In the genomic region with DNA sequence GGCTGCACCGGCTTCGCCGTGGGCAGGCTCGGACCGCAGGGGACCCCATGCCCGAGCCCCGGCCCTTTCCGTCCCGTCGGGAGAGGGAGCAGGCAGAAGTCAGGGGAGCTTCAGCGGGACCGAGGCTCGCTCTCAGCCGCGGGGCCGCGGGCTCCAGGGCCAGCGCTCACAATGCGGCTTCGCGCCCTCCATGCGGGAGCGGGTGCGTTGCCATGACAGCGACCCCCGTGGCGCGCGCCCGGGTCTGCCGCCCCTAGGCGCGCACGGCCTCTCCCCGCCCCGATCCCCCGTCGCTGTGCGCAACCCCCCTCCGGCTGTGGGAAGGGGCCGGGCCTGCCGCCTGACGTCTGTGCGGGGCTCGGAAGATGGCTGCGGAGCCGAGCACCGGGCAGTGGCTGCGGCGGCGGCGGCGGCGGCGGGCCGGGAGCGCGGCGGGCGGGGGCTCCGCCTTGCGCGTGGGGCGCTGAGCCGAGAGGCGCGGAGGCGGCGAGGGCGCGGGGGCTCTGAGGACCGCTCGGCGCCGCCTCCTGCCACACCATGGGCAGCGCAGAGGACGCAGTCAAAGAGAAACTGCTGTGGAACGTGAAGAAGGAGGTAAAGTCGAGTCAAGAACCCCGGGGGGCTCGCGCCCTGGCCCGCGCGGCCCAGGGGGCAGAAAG, we compare ENCODE assay signal across 8 cellular contexts. TPM values are rescaled to one million over a fixed set of nuclear protein-coding genes. Genes with fewer than 3 reads are reported as not detected.
DNase-seq lines count a peak whose midpoint lies in the region; ATAC-seq and TF ChIP-seq lines count a peak whose summit lies in the region.

A gene with protein sequence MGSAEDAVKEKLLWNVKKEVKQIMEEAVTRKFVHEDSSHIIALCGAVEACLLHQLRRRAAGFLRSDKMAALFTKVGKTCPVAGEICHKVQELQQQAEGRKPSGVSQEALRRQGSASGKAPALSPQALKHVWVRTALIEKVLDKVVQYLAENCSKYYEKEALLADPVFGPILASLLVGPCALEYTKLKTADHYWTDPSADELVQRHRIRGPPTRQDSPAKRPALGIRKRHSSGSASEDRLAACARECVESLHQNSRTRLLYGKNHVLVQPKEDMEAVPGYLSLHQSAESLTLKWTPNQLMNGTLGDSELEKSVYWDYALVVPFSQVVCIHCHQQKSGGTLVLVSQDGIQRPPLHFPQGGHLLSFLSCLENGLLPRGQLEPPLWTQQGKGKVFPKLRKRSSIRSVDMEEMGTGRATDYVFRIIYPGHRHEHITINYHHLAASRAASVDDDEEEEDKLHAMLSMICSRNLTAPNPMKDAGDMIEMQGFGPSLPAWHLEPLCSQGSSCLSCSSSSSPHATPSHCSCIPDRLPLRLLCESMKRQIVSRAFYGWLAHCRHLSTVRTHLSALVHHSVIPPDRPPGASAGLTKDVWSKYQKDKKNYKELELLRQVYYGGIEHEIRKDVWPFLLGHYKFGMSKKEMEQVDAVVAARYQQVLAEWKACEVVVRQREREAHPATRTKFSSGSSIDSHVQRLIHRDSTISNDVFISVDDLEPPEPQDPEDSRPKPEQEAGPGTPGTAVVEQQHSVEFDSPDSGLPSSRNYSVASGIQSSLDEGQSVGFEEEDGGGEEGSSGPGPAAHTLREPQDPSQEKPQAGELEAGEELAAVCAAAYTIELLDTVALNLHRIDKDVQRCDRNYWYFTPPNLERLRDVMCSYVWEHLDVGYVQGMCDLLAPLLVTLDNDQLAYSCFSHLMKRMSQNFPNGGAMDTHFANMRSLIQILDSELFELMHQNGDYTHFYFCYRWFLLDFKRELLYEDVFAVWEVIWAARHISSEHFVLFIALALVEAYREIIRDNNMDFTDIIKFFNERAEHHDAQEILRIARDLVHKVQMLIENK (plus strand): TSS at position 350 of the 659 bp plus-strand sequence. CDS start 188 bp downstream, at position 538.

- peaks cover 16% of the 10 kb centered on the region for H3K4me1 ChIP-seq in CD8-positive, alpha-beta T cell (ENCODE audit: insufficient read depth, low read length)
- H3K4me1 ChIP-seq in GM23338 (ENCODE audit: insufficient read depth) (peaks cover 20% of the 10 kb centered on the region), lung (ENCODE audit: control insufficient read depth in 2 of 2, insufficient read depth in 2 of 2, low read length in 2 of 2) (peaks cover 3 to 7% of the 10 kb centered on the region in 2 donors)

- POLR2A ChIA-PET in CD8-positive, alpha-beta T cell (lab: Charles Lee) = interaction anchor here (0.7 to 2.0 kb wide), 7 partner anchors 10 to 65 kb away, joined by 3 to 11 read pairs (median 6); partner anchors contain the start of genes SMG6 and SRR
- POLR2A ChIA-PET in activated CD8-positive, alpha-beta T cell treated with anti-CD3 and anti-CD28 coated beads, Interleukin-2, amount 10 ng/mL, durations not matched to agents 7 days and 5 days (lab: Charles Lee) = interaction anchor here (0.8 to 2.0 kb wide), 11 partner anchors 9 to 508 kb away, joined by 3 to 10 read pairs (median 5); partner anchors contain the start of genes HIC1, RPA1 and SMYD4

- CTCF ChIA-PET in CD8-positive, alpha-beta T cell (lab: Charles Lee) = interaction anchor here (1.3 to 4.4 kb wide), 5 partner anchors 16 to 284 kb away, joined by 4 to 29 read pairs (median 6); no protein-coding TSS in a partner anchor
- CTCF ChIA-PET in activated CD8-positive, alpha-beta T cell treated with anti-CD3 and anti-CD28 coated beads, Interleukin-2, amount 10 ng/mL, durations not matched to agents 7 days and 5 days (lab: Charles Lee) = interaction anchor here (1.1 to 5.0 kb wide), 10 partner anchors 11 to 616 kb away, joined by 3 to 36 read pairs (median 6); partner anchors contain the start of gene HIC1

- H3K27ac Mint-ChIP-seq in CD8-positive, alpha-beta T cell = peak within 1 kb of the TSS; percentile 95
- peak within 1 kb of the TSS; percentile 99 for H3K27ac Mint-ChIP-seq in GM23338
- peak within 1 kb of the TSS; percentile 96 for H3K27ac Mint-ChIP-seq in activated CD8-positive, alpha-beta T cell treated with anti-CD3 and anti-CD28 coated beads, Interleukin-2, amount 10 ng/mL, durations not matched to agents 7 days and 5 days

- peak; percentile 70 for ATAC-seq in CD8-positive, alpha-beta T cell
- ATAC-seq in GM23338 (peak; percentile 39), lung (ENCODE audit: insufficient read depth, low FRiP score) (peak; percentile 42)
- ATAC-seq in activated CD8-positive, alpha-beta T cell treated with anti-CD3 and anti-CD28 coated beads, Interleukin-2, amount 10 ng/mL, durations not matched to agents 7 days and 5 days = peak; percentile 50

- peaks cover 26% of the 10 kb centered on the region for H4K20me1 ChIP-seq in GM23338 (replicated peaks; ENCODE audit: insufficient read depth)

- H3K4me1 Mint-ChIP-seq in CD8-positive, alpha-beta T cell (ENCODE audit: low read depth) = peaks cover 35% of the 10 kb centered on the region
- peaks cover 5% of the 10 kb centered on the region for H3K4me1 Mint-ChIP-seq in GM23338
- H3K4me1 Mint-ChIP-seq in activated CD8-positive, alpha-beta T cell treated with anti-CD3 and anti-CD28 coated beads, Interleukin-2, amount 10 ng/mL, durations not matched to agents 7 days and 5 days (ENCODE audit: low read depth) = peaks cover 12% of the 10 kb centered on the region

- 0% methylated on average over 52 to 85 of the region's 85 CpGs for WGBS in lung, 2 donors

- peaks cover 27% of the 10 kb centered on the region for H3K36me3 Mint-ChIP-seq in CD8-positive, alpha-beta T cell
- peaks cover 6% of the 10 kb centered on the region; the same call in 1 of the 3 replicates for H3K36me3 Mint-ChIP-seq in GM23338 (ENCODE audit: low read depth)
- peaks cover 19% of the 10 kb centered on the region for H3K36me3 Mint-ChIP-seq in activated CD8-positive, alpha-beta T cell treated with anti-CD3 and anti-CD28 coated beads, Interleukin-2, amount 10 ng/mL, durations not matched to agents 7 days and 5 days (ENCODE audit: low read depth)

- peak; percentile 50 to 81 (median 73) for DNase-seq in CD8-positive, alpha-beta T cell
- DNase-seq in GM23338 (ENCODE audit: low spot score) = peak; percentile 51
- DNase-seq in NCI-H446 treated with DMSO at 0.1 percent for 48 hours (lab: John Stamatoyannopoulos, UW) = peak; percentile 48
- DNase-seq in activated CD8-positive, alpha-beta T cell treated with anti-CD3 and anti-CD28 coated beads, Interleukin-2, amount 10 ng/mL, durations not matched to agents 7 days and 5 days = peak; percentile 74
- peak; percentile 87 for DNase-seq in ecto neural progenitor cell (ENCODE audit: low spot score)
- peak; percentile 64 for DNase-seq in lung (ENCODE audit: low spot score)
- DNase-seq in stimulated activated CD4-positive, alpha-beta T cell treated with anti-CD3 and anti-CD28 coated beads, TNF-alpha, amount 100 ng/mL, for 1 hour (ENCODE audit: low read depth in 3 of 3, low spot score in 1 of 3) = peak; percentile 30 to 60 (median 31)
- DNase-seq in H4 (ENCODE audit: low spot score) = no peak

- H3K79me2 ChIP-seq in GM23338 (replicated peaks; ENCODE audit: insufficient read depth) = peaks cover 53% of the 10 kb centered on the region

- no peak for TF ChIP-seq CTCF in CD8-positive, alpha-beta T cell (IDR thresholded peaks at IDR 0.05)
- TF ChIP-seq CTCF in GM23338 (conservative IDR thresholded peaks at IDR 0.05; ENCODE audit: low read depth in 2 of 2) = no peak
- TF ChIP-seq CTCF in lung (IDR thresholded peaks at IDR 0.05; ENCODE audit: control extremely low read depth, extremely low read depth) = no peak

- peak within 1 kb of the TSS; percentile 78 for H3K27ac ChIP-seq in CD8-positive, alpha-beta T cell (ENCODE audit: low read depth, low read length)
- 0 out of 2 replicates have a peak within 1 kb of the TSS, but pooled peaks have one; percentile 55 for H3K27ac ChIP-seq in GM23338 (ENCODE audit: low read depth)
- H3K27ac ChIP-seq in lung (ENCODE audit: low read depth in 1 of 2, low read length in 1 of 2) = peak within 1 kb of the TSS; percentile 77 to 93

- no peaks in the 10 kb centered on the region for H3K27me3 Mint-ChIP-seq in CD8-positive, alpha-beta T cell (ENCODE audit: low read depth)
- H3K27me3 Mint-ChIP-seq in GM23338 (ENCODE audit: insufficient read depth, low read depth, poor library complexity) = peaks cover 17% of the 10 kb centered on the region
- no peaks in the 10 kb centered on the region for H3K27me3 Mint-ChIP-seq in activated CD8-positive, alpha-beta T cell treated with anti-CD3 and anti-CD28 coated beads, Interleukin-2, amount 10 ng/mL, durations not matched to agents 7 days and 5 days (ENCODE audit: low read depth)

- H3K36me3 ChIP-seq in CD8-positive, alpha-beta T cell (ENCODE audit: insufficient read depth, low read length) = peaks cover 14% of the 10 kb centered on the region
- H3K36me3 ChIP-seq in GM23338 (ENCODE audit: insufficient read depth) (peaks cover 30% of the 10 kb centered on the region), lung (ENCODE audit: control insufficient read depth in 2 of 2, insufficient read depth in 2 of 2, low read length in 2 of 2) (peaks cover 4 to 15% of the 10 kb centered on the region in 2 donors)

- intact Hi-C loops in CD8-positive, alpha-beta T cell (cut with DNase I, micrococcal nuclease) = loop anchor here (1.0 to 5.0 kb wide), 5 partner anchors 16 to 282 kb away; partner anchors contain the start of genes HIC1 (in 2 of the 2) and METTL16 (in 1 of the 2)

- H3K9me3 Mint-ChIP-seq in CD8-positive, alpha-beta T cell = no peaks in the 10 kb centered on the region
- peaks cover 2% of the 10 kb centered on the region; the same call in 1 of the 3 replicates for H3K9me3 Mint-ChIP-seq in GM23338
- no peaks in the 10 kb centered on the region for H3K9me3 Mint-ChIP-seq in activated CD8-positive, alpha-beta T cell treated with anti-CD3 and anti-CD28 coated beads, Interleukin-2, amount 10 ng/mL, durations not matched to agents 7 days and 5 days (ENCODE audit: insufficient read depth)

- H3K9me3 ChIP-seq in CD8-positive, alpha-beta T cell (ENCODE audit: low read length) = no peaks in the 10 kb centered on the region
- H3K9me3 ChIP-seq in lung (ENCODE audit: control insufficient read depth in 2 of 2, insufficient read depth in 1 of 2, low read length in 1 of 2) = no peaks in the 10 kb centered on the region

- peak within 1 kb of the TSS; percentile 98 for H2AFZ ChIP-seq in GM23338

- H3K9me2 ChIP-seq in GM23338 (ENCODE audit: insufficient read depth) = no peaks in the 10 kb centered on the region

- peak within 1 kb of the TSS; percentile 88 for H3K4me3 ChIP-seq in CD8-positive, alpha-beta T cell (ENCODE audit: low read depth, low read length)
- H3K4me3 ChIP-seq in GM23338 = peak within 1 kb of the TSS; percentile 95
- H3K4me3 ChIP-seq in lung = peak within 1 kb of the TSS; percentile 74

- no peaks in the 10 kb centered on the region for H3K27me3 ChIP-seq in CD8-positive, alpha-beta T cell (ENCODE audit: insufficient read depth, low read length)
- H3K27me3 ChIP-seq in GM23338 (ENCODE audit: insufficient read depth) (no peaks in the 10 kb centered on the region), lung (ENCODE audit: control insufficient read depth, insufficient read depth) (no peaks in the 10 kb centered on the region)

- peak within 1 kb of the TSS; percentile 99 for H3K4me2 ChIP-seq in GM23338

- H3K4me3 Mint-ChIP-seq in CD8-positive, alpha-beta T cell = peak within 1 kb of the TSS; percentile 98
- peak within 1 kb of the TSS; percentile 84; the same call in 2 of the 3 replicates for H3K4me3 Mint-ChIP-seq in GM23338
- H3K4me3 Mint-ChIP-seq in activated CD8-positive, alpha-beta T cell treated with anti-CD3 and anti-CD28 coated beads, Interleukin-2, amount 10 ng/mL, durations not matched to agents 7 days and 5 days = peak within 1 kb of the TSS; percentile 99

- H3F3A ChIP-seq in GM23338 (replicated peaks; ENCODE audit: low read depth) = peaks cover 34% of the 10 kb centered on the region

RNA-seq across cellular contexts. Expression of the gene that starts here (rescaled TPM):
- 100 to 1,000 TPM; 176 to 189 TPM for total RNA-seq in CD8-positive, alpha-beta T cell
- 38.9 and 52.4 TPM in 2 replicates for total RNA-seq in GM23338 (2014; rRNA removed; shearing (Covaris generic))
- 13.7 and 14.3 TPM in 2 replicates for polyA plus RNA-seq in GM23338 (2016; fragmentation: Nextera tagmentation; extraction: Ambion mirVana)
- 10 to 100 TPM; 65.9 to 67.8 TPM for total RNA-seq in activated CD8-positive, alpha-beta T cell treated with anti-CD3 and anti-CD28 coated beads, Interleukin-2, amount 10 ng/mL, durations not matched to agents 7 days and 5 days
- total RNA-seq in lung = 10 to 100 TPM; 47.8 to 57.1 TPM
- 10 to 100 TPM; 33.1 to 60.8 TPM for polyA plus RNA-seq in lung
- total RNA-seq in H4 (2014; rRNA removed; shearing (Covaris generic)) = 3.1 and 11.2 TPM in 2 replicates
